1 cellular context compared by ENCODE assay signal in the genomic region with DNA sequence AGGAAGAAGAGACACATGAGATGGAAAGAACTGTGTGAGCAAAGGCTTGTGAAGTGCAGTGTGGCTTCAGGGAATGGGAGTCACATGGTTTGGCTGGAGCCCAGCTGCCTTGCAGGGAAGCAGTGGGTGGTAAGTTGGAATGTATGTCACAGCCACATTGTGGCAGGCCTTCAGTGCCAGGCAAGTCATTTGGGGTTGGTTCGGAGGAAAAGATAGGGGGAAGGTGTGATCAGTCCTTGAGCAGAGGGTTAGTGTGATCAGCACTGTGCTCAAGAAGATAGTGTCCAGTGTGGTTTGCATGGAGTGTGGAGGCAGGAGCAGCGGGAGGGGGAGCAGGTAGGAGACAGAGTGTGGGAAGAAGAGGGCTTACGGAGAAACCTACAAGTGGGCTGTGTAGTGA.
TF ChIP-seq lines count a peak whose summit lies in the region.

No MANE protein-coding gene starts in this region.

TF ChIP-seq in HEK293, 187 proteins besides CTCF, POLR2A, EP300 and RAD21 (continued from another document):
- TF ChIP-seq, protein P1, sequence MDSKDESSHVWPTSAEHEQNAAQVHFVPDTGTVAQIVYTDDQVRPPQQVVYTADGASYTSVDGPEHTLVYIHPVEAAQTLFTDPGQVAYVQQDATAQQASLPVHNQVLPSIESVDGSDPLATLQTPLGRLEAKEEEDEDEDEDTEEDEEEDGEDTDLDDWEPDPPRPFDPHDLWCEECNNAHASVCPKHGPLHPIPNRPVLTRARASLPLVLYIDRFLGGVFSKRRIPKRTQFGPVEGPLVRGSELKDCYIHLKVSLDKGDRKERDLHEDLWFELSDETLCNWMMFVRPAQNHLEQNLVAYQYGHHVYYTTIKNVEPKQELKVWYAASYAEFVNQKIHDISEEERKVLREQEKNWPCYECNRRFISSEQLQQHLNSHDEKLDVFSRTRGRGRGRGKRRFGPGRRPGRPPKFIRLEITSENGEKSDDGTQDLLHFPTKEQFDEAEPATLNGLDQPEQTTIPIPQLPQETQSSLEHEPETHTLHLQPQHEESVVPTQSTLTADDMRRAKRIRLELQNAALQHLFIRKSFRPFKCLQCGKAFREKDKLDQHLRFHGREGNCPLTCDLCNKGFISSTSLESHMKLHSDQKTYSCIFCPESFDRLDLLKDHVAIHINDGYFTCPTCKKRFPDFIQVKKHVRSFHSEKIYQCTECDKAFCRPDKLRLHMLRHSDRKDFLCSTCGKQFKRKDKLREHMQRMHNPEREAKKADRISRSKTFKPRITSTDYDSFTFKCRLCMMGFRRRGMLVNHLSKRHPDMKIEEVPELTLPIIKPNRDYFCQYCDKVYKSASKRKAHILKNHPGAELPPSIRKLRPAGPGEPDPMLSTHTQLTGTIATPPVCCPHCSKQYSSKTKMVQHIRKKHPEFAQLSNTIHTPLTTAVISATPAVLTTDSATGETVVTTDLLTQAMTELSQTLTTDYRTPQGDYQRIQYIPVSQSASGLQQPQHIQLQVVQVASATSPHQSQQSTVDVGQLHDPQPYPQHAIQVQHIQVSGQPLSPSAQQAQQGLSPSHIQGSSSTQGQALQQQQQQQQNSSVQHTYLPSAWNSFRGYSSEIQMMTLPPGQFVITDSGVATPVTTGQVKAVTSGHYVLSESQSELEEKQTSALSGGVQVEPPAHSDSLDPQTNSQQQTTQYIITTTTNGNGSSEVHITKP (tag by site-specific recombination; IDR thresholded peaks at IDR 0.05): peak; percentile 31; the same call in 1 of the 2 replicates
- TF ChIP-seq ZNF157 (tag by site-specific recombination; IDR thresholded peaks at IDR 0.05): no peak
